In the genomic region with DNA sequence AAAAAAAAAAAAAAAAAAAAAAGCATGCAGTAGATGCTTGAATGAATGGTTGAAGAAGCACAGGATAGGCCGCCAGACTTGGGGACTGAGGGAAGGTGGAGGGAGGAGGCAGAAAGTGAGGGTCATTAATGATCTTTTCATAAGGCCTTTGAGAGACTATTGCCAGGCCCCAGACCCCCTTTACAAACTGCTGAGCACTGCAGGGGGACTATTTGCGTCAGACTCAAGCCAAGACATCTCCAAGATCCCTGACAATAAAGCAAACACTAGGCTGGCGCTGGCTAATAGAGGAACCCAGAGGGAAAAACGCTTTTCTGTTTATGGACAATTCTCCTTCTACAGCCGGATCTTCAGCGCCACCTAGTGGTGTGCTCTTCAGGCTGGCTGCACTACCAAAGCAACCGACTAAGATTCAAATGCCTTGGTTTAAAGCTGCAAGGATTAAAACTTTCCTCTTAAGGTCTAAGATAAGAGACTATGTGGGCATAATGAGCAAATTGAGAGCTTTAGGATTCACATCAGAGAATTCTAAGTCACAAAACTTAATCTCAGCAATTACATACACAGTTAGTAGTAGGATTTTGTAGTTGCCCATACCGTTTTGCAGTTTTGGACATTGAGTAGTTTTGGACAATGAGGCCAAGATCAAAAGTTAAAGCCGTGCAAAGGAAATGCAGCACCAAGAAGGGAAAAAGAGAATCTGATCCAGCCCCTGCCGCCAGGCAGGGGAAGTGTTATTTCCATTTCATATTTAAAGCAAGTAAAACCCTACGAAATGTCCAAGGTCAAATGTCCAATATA, we compare ENCODE assay signal across 8 cellular contexts. TPM values are rescaled to one million over a fixed set of nuclear protein-coding genes. Genes with fewer than 3 reads are reported as not detected.
DNase-seq lines count a peak whose midpoint lies in the region; ATAC-seq and TF ChIP-seq lines count a peak whose summit lies in the region.

No MANE protein-coding gene starts in this region.

- H3K27me3 Mint-ChIP-seq in neural progenitor cell (ENCODE audit: insufficient read depth, low read depth), result no peaks in the 10 kb centered on the region

- 18% methylated on average over 11 of the region's 11 CpGs for WGBS in testis, 2 donors

- ATAC-seq in GM18868 (IDR thresholded peaks at IDR 0.05; ENCODE audit: unreplicated experiment), result peak; percentile 69

- no peaks in the 10 kb centered on the region for H3K79me2 ChIP-seq in neural progenitor cell (ENCODE audit: low read depth)

- TF ChIP-seq POLR2A in Peyer's patch (IDR thresholded peaks at IDR 0.05) (no peak), testis (IDR thresholded peaks at IDR 0.05) (no peak)

- no peaks in the 10 kb centered on the region for H4K20me1 ChIP-seq in neural progenitor cell (ENCODE audit: low read depth)

- intact Hi-C loops in testis (cut with DNase I; ENCODE audit: low total_unique reads), result no loop called here

- H3K4me1 ChIP-seq in Peyer's patch, result no peaks in the 10 kb centered on the region
- peaks cover 2% of the 10 kb centered on the region for H3K4me1 ChIP-seq in neural progenitor cell
- no peaks in the 10 kb centered on the region for H3K4me1 ChIP-seq in testis

- no peaks in the 10 kb centered on the region for H3K9me3 Mint-ChIP-seq in neural progenitor cell

- H3K36me3 ChIP-seq in Peyer's patch (no peaks in the 10 kb centered on the region), neural progenitor cell (no peaks in the 10 kb centered on the region), testis (ENCODE audit: low read depth, missing control alignments) (no peaks in the 10 kb centered on the region)

- H3K4me3 ChIP-seq in Peyer's patch (no peak overlapping the region), fibroblast of pulmonary artery (replicated peaks; ENCODE audit: low read depth, low read length) (no peak overlapping the region), neural progenitor cell (no peak overlapping the region), testis (no peak overlapping the region)

- H3K27ac Mint-ChIP-seq in neural progenitor cell, result peak overlapping the region; percentile 61

- H3K9ac ChIP-seq in neural progenitor cell, result no peak overlapping the region

- H3K9me3 ChIP-seq in Peyer's patch (no peaks in the 10 kb centered on the region), neural progenitor cell (ENCODE audit: low read depth) (no peaks in the 10 kb centered on the region), testis (no peaks in the 10 kb centered on the region)

- H3K27me3 ChIP-seq in Peyer's patch, result no peaks in the 10 kb centered on the region
- H3K27me3 ChIP-seq in neural progenitor cell, result no peaks in the 10 kb centered on the region
- no peaks in the 10 kb centered on the region for H3K27me3 ChIP-seq in testis

- H3K27ac ChIP-seq in Peyer's patch, result no peak overlapping the region
- H3K27ac ChIP-seq in neural progenitor cell, result no peak overlapping the region
- H3K27ac ChIP-seq in testis, result no peak overlapping the region

- H3K4me1 Mint-ChIP-seq in neural progenitor cell, result peaks cover 13% of the 10 kb centered on the region

- no peaks in the 10 kb centered on the region for H3K36me3 Mint-ChIP-seq in neural progenitor cell

- DNase-seq in AG08396 (ENCODE audit: low spot score) (peak; percentile 76), LoVo (ENCODE audit: low spot score) (peak; percentile 83), Peyer's patch (peak; percentile 57 to 77 (median 64)), activated T-helper 1 cell treated with Interleukin-2 at 50 U/mL for 16 hours (ENCODE audit: low read depth) (peak; percentile 23), fibroblast of pulmonary artery (ENCODE audit: low read depth) (peak; percentile 85), neural progenitor cell (ENCODE audit: low spot score) (peak; percentile 92), testis (peak; percentile 86)

- peak overlapping the region; percentile 49 for H3K4me3 Mint-ChIP-seq in neural progenitor cell

- H2AFZ ChIP-seq in neural progenitor cell (replicated peaks), result peak overlapping the region; percentile 66

- H3K4me2 ChIP-seq in neural progenitor cell, result no peak overlapping the region

- peak; percentile 24 to 93 (median 78) for TF ChIP-seq CTCF in Peyer's patch (IDR thresholded peaks at IDR 0.05)
- TF ChIP-seq CTCF in fibroblast of pulmonary artery (IDR thresholded peaks at IDR 0.05; ENCODE audit: low read length, missing control alignments), result peak; percentile 99
- peak; percentile 99 for TF ChIP-seq CTCF in neural progenitor cell (IDR thresholded peaks at IDR 0.05)
- peak; percentile 76 to 97 (median 93) for TF ChIP-seq CTCF in testis (IDR thresholded peaks at IDR 0.05)

- no peaks in the 10 kb centered on the region for H3F3A ChIP-seq in neural progenitor cell (ENCODE audit: low read depth)

RNA-seq across cellular contexts. Expression of gene AGK, which starts 17.9 kb away (rescaled TPM):
- total RNA-seq in Peyer's patch (10 to 100 TPM in 3 of 4 donors, 1 to 10 TPM in 1; 8.4 to 47.0 (median 17.5) TPM), neural progenitor cell (ENCODE audit: low replicate concordance) (32.7 and 42.6 TPM in 2 replicates), testis (10 to 100 TPM; 25.1 to 32.4 TPM)
- polyA plus RNA-seq in testis (ENCODE audit: insufficient read depth, low read depth, low replicate concordance), result 14.9 TPM

Comparison
In these comparisons a context has a peak if more than half of its experiments do, and no peak if none do; other contexts are left out.
1. DNase-seq: peak in every context shown above with its lines; median percentile 92 in neural progenitor cell; 86 in testis; 85 in fibroblast of pulmonary artery; 83 in LoVo; 76 in AG08396; 64 in Peyer's patch; 23 in activated T-helper 1 cell treated with Interleukin-2 at 50 U/mL for 16 hours.